ENCODE assay signal across 8 cellular contexts in genomic region chr17:59786536-59787319, GRCh38.
DNase-seq lines count a peak whose midpoint lies in the region; ATAC-seq and TF ChIP-seq lines count a peak whose summit lies in the region.

No MANE protein-coding gene starts in this region.

- ATAC-seq in HG02759 (IDR thresholded peaks at IDR 0.05; ENCODE audit: unreplicated experiment) (peak; percentile 95), lung (ENCODE audit: insufficient read depth, low FRiP score) (peak; percentile 91)

- WGBS in lung, 2 donors = 7 to 11% methylated on average over 8 of the region's 8 CpGs

- no peaks in the 10 kb centered on the region for H3K4me1 ChIP-seq in colonic mucosa
- peaks cover 3 to 20% of the 10 kb centered on the region in 2 donors for H3K4me1 ChIP-seq in lung (ENCODE audit: control insufficient read depth in 2 of 2, insufficient read depth in 2 of 2, low read length in 2 of 2)

- H3K27ac ChIP-seq in colonic mucosa (peak overlapping the region; percentile 98), lung (ENCODE audit: low read depth in 1 of 2, low read length in 1 of 2) (peak overlapping the region; percentile 83)

- peak overlapping the region in 1 of 2 donors; percentile 53 for H3K9ac ChIP-seq in colonic mucosa (ENCODE audit: low read depth in 2 of 2, low read length in 2 of 2)

- H3K36me3 ChIP-seq in colonic mucosa (no peaks in the 10 kb centered on the region), lung (ENCODE audit: control insufficient read depth in 2 of 2, insufficient read depth in 2 of 2, low read length in 2 of 2) (no peaks in the 10 kb centered on the region)

- H3K9me3 ChIP-seq in colonic mucosa = no peaks in the 10 kb centered on the region
- no peaks in the 10 kb centered on the region for H3K9me3 ChIP-seq in lung (ENCODE audit: control insufficient read depth in 2 of 2, insufficient read depth in 1 of 2, low read length in 1 of 2)

- DNase-seq in NCI-H1694 treated with DMSO at 0.1 percent for 48 hours (lab: John Stamatoyannopoulos, UW) = peak; percentile 17
- DNase-seq in NCI-H1694 (lab: John Stamatoyannopoulos, UW) = no peak
- DNase-seq in NCI-H2029 treated with DMSO at 0.1 percent for 48 hours (lab: John Stamatoyannopoulos, UW) = peak; percentile 36
- DNase-seq in activated CD4-positive, CD25-positive, alpha-beta regulatory T cell treated with anti-CD3 and anti-CD28 coated beads, Interleukin-2, amount 50 U/mL, for 72 hours = peak; percentile 61
- DNase-seq in colonic mucosa = peak; percentile 83
- DNase-seq in lung (ENCODE audit: low spot score) = peak; percentile 85
- DNase-seq in stimulated activated CD8-positive, alpha-beta memory T cell treated with anti-CD3 and anti-CD28 coated beads, Interleukin-15, amount 100 ng/mL, for 4 hours (ENCODE audit: low read depth in 2 of 2) = peak; percentile 30 to 81

- TF ChIP-seq CTCF in colonic mucosa (IDR thresholded peaks at IDR 0.05) (no peak), lung (IDR thresholded peaks at IDR 0.05; ENCODE audit: control extremely low read depth, extremely low read depth) (no peak)

- intact Hi-C loops in colonic mucosa (cut with DNase I) = loop anchor here (2.0 to 5.0 kb wide), 2 partner anchors 41 to 54 kb away; no protein-coding TSS in a partner anchor

- no peak overlapping the region for H3K4me3 ChIP-seq in colonic mucosa
- H3K4me3 ChIP-seq in lung = no peak overlapping the region

- H3K27me3 ChIP-seq in colonic mucosa (no peaks in the 10 kb centered on the region), lung (ENCODE audit: control insufficient read depth, insufficient read depth) (no peaks in the 10 kb centered on the region)
